Comparison of ENCODE assay signal across 15 cellular contexts in genomic region chr7:18637516-18637915, GRCh38.
"Had no signal": no experiment of that assay in that cellular context is flagged by ENCODE, and none has a peak within 500 bp of the region (broad histone marks: within the 10 kb centered on the region; RNA-seq: fewer than 3 reads in every experiment).

No MANE protein-coding gene starts in this region.

- H3K4me3 ChIP-seq: dorsolateral prefrontal cortex, esophagus muscularis mucosa, gastroesophageal sphincter, mucosa of descending colon, right atrium auricular region, sigmoid colon, skin epidermis had no signal

- H3K27ac Mint-ChIP-seq: naive thymus-derived CD8-positive, alpha-beta T cell had no signal

- DNase-seq: cortex of kidney; dorsolateral prefrontal cortex; effector CD8-positive, alpha-beta T cell; kidney; mucosa of descending colon; naive thymus-derived CD8-positive, alpha-beta T cell; sigmoid colon; stimulated activated CD4-positive, alpha-beta T cell treated with anti-CD3 and anti-CD28 coated beads, Interleukin-2, amount 100 ng/mL, for 24 hours; stimulated activated CD4-positive, alpha-beta T cell treated with anti-CD3 and anti-CD28 coated beads, Interleukin-4, amount 100 ng/mL, for 4 hours; stimulated activated naive CD4-positive, alpha-beta T cell treated with Interleukin-2 at 50 U/mL for 16 hours; trophoblast cell had no signal

- H3K27me3 Mint-ChIP-seq: naive thymus-derived CD8-positive, alpha-beta T cell had no signal

- ATAC-seq: gastroesophageal sphincter; mucosa of descending colon; naive thymus-derived CD8-positive, alpha-beta T cell had no signal

- H3K36me3 Mint-ChIP-seq: naive thymus-derived CD8-positive, alpha-beta T cell had no signal

- H3K4me3 Mint-ChIP-seq: naive thymus-derived CD8-positive, alpha-beta T cell had no signal

- H3K9me3 Mint-ChIP-seq: naive thymus-derived CD8-positive, alpha-beta T cell had no signal
